1 cellular context compared by ENCODE assay signal in genomic region chr7:149720372-149721083, GRCh38.
TF ChIP-seq lines count a peak whose summit lies in the region.

No MANE protein-coding gene starts in this region.

TF ChIP-seq in HepG2, 621 proteins besides CTCF, POLR2A, EP300 and RAD21 (continued from another document and continues in another):
- TF ChIP-seq UBTF (CRISPR knock-in tag; IDR thresholded peaks at IDR 0.05), result 0 out of 2 replicates have a peak, but pooled peaks have one; percentile 10
- TF ChIP-seq ZSCAN20 (CRISPR knock-in tag; IDR thresholded peaks at IDR 0.05; ENCODE audit: borderline replicate concordance), result no peak
- peak; percentile 26; the same call in 1 of the 2 replicates for TF ChIP-seq ZBTB33 (CRISPR knock-in tag; IDR thresholded peaks at IDR 0.05)
- TF ChIP-seq KLF6 (CRISPR knock-in tag; IDR thresholded peaks at IDR 0.05), result no peak
- no peak for TF ChIP-seq SMAD1 (CRISPR knock-in tag; IDR thresholded peaks at IDR 0.05; ENCODE audit: borderline replicate concordance, low read depth)
- TF ChIP-seq ZNF788 (CRISPR knock-in tag; IDR thresholded peaks at IDR 0.05; ENCODE audit: borderline replicate concordance), result peak; percentile 42; the same call in 1 of the 2 replicates
- TF ChIP-seq ZMAT3 (CRISPR knock-in tag; conservative IDR thresholded peaks at IDR 0.05), result no peak
- no peak for TF ChIP-seq BHLHE40 (IDR thresholded peaks at IDR 0.05; ENCODE audit: low read length)
- TF ChIP-seq ZBTB34 (CRISPR knock-in tag; IDR thresholded peaks at IDR 0.05), result no peak
- TF ChIP-seq TFDP1 (CRISPR knock-in tag; IDR thresholded peaks at IDR 0.05; ENCODE audit: borderline replicate concordance), result no peak
- TF ChIP-seq ZGPAT (CRISPR knock-in tag; IDR thresholded peaks at IDR 0.05), result no peak
- peak; percentile 35; the same call in 1 of the 2 replicates for TF ChIP-seq SAP130 (CRISPR knock-in tag; IDR thresholded peaks at IDR 0.05; ENCODE audit: low read depth)
- 0 out of 2 replicates have a peak, but pooled peaks have one; percentile 46 for TF ChIP-seq ZNF501 (CRISPR knock-in tag; IDR thresholded peaks at IDR 0.05)
- no peak for TF ChIP-seq ESRRA (CRISPR knock-in tag; IDR thresholded peaks at IDR 0.05; ENCODE audit: low read depth)
- TF ChIP-seq NONO (IDR thresholded peaks at IDR 0.05), result no peak
- TF ChIP-seq NONO (CRISPR knock-in tag; conservative IDR thresholded peaks at IDR 0.05), result 0 out of 2 replicates have a peak, but pooled peaks have one; percentile 31
- peak; percentile 41; the same call in 1 of the 2 replicates for TF ChIP-seq HIC2 (CRISPR knock-in tag; IDR thresholded peaks at IDR 0.05; ENCODE audit: low read depth)
- TF ChIP-seq HHEX (CRISPR knock-in tag; IDR thresholded peaks at IDR 0.05), result no peak
- no peak for TF ChIP-seq ZNF101 (CRISPR knock-in tag; IDR thresholded peaks at IDR 0.05; ENCODE audit: borderline replicate concordance, low read depth)
- TF ChIP-seq GRHL1 (CRISPR knock-in tag; conservative IDR thresholded peaks at IDR 0.05), result no peak
- no peak for TF ChIP-seq FIP1L1 (IDR thresholded peaks at IDR 0.05; ENCODE audit: borderline replicate concordance, insufficient read depth, low read depth, low read length)
- no peak for TF ChIP-seq ZZZ3 (CRISPR knock-in tag; IDR thresholded peaks at IDR 0.05; ENCODE audit: borderline replicate concordance)
- TF ChIP-seq ZNF296 (CRISPR knock-in tag; conservative IDR thresholded peaks at IDR 0.05), result peak; percentile 97
- no peak for TF ChIP-seq JUNB (CRISPR knock-in tag; IDR thresholded peaks at IDR 0.05; ENCODE audit: borderline replicate concordance)
- no peak for TF ChIP-seq MTF2 (CRISPR knock-in tag; IDR thresholded peaks at IDR 0.05; ENCODE audit: borderline replicate concordance)
- peak; percentile 17; the same call in 1 of the 2 replicates for TF ChIP-seq MAX (IDR thresholded peaks at IDR 0.05)
- TF ChIP-seq ZBTB2 (CRISPR knock-in tag; IDR thresholded peaks at IDR 0.05; ENCODE audit: low read depth), result no peak
- peak; percentile 51; the same call in 1 of the 2 replicates for TF ChIP-seq ZNF770 (CRISPR knock-in tag; IDR thresholded peaks at IDR 0.05)
- 0 out of 2 replicates have a peak, but pooled peaks have one; percentile 42 for TF ChIP-seq PHF21A (CRISPR knock-in tag; IDR thresholded peaks at IDR 0.05)
- TF ChIP-seq KAT7 (CRISPR knock-in tag; IDR thresholded peaks at IDR 0.05; ENCODE audit: borderline replicate concordance), result no peak
- TF ChIP-seq TOPORS (CRISPR knock-in tag; IDR thresholded peaks at IDR 0.05), result 0 out of 2 replicates have a peak, but pooled peaks have one; percentile 18
- TF ChIP-seq FOSL1 (CRISPR knock-in tag; IDR thresholded peaks at IDR 0.05; ENCODE audit: borderline replicate concordance), result no peak
- peak; percentile 81 for TF ChIP-seq HNF1A (IDR thresholded peaks at IDR 0.05; ENCODE audit: low read depth)
- TF ChIP-seq HNF1A (CRISPR knock-in tag; IDR thresholded peaks at IDR 0.05; ENCODE audit: borderline replicate concordance), result peak; percentile 84; the same call in 1 of the 2 replicates
- no peak for TF ChIP-seq ZNF24 (IDR thresholded peaks at IDR 0.05)
- no peak for TF ChIP-seq ZNF556 (CRISPR knock-in tag; IDR thresholded peaks at IDR 0.05; ENCODE audit: borderline replicate concordance)
